9 cellular contexts compared by ENCODE assay signal in genomic region chrX:140038842-140039241, GRCh38.
"Had no signal": no experiment of that assay in that cellular context is flagged by ENCODE, and none has a peak within 500 bp of the region (broad histone marks: within the 10 kb centered on the region; RNA-seq: fewer than 3 reads in every experiment).

No MANE protein-coding gene starts in this region.

- H3K4me1 ChIP-seq: HAP-1 had no signal

- H3K4me3 ChIP-seq: GM23248, GM23338, HAP-1 had no signal

- DNase-seq: GM23248, GOT3, H7, H9, HCEC 1CT, HFFc6 had no signal

- ATAC-seq: GM23338, HCT116 had no signal

- H3K27ac ChIP-seq: GM23248 had no signal

- H3K9me3 ChIP-seq: HAP-1 had no signal

- H3K36me3 ChIP-seq: HAP-1 had no signal
